ENCODE assay signal across 9 cellular contexts in genomic region chr6:106512958-106513480, GRCh38.
DNase-seq lines count a peak whose midpoint lies in the region; FAIRE-seq and TF ChIP-seq lines count a peak whose summit lies in the region.
"Had no signal": no experiment of that assay in that cellular context is flagged by ENCODE, and none has a peak within 500 bp of the region (broad histone marks: within the 10 kb centered on the region; RNA-seq: fewer than 3 reads in every experiment).

No MANE protein-coding gene starts in this region.

- H3K36me3 ChIP-seq in OCI-LY1 (ENCODE audit: insufficient read depth, low read length) = no peaks in the 10 kb centered on the region; the same call in 1 of the 2 replicates
- no peaks in the 10 kb centered on the region for H3K36me3 ChIP-seq in esophagus (ENCODE audit: control insufficient read depth in 2 of 2, insufficient read depth in 2 of 2, low read length in 1 of 2)
- H3K36me3 ChIP-seq in rectal smooth muscle tissue (ENCODE audit: control insufficient read depth, insufficient read depth, low read length) = no peaks in the 10 kb centered on the region

- no peak for DNase-seq in DMS 273 treated with DMSO at 0.1 percent for 48 hours (lab: John Stamatoyannopoulos, UW)
- DNase-seq in T-helper 9 cell = no peak
- DNase-seq in HTR-8/SVneo (ENCODE audit: insufficient read length, low spot score) = no peak
- no peak for DNase-seq in dedifferentiated amniotic fluid mesenchymal stem cell (ENCODE audit: extremely low spot score)

- H3K9me2 ChIP-seq in OCI-LY1 (ENCODE audit: low read depth, low read length) = no peaks in the 10 kb centered on the region

- WGBS in esophagus, 2 donors = 11 to 14% methylated on average over 19 of the region's 19 CpGs

- H3K4me2 ChIP-seq in OCI-LY1 (ENCODE audit: low read length) = peak overlapping the region; percentile 80

- H3K9me3 ChIP-seq in OCI-LY1 (ENCODE audit: low read length) (no peaks in the 10 kb centered on the region), esophagus (ENCODE audit: control insufficient read depth in 2 of 2, insufficient read depth in 1 of 2, low read depth in 1 of 2, low read length in 1 of 2) (no peaks in the 10 kb centered on the region)

- TF ChIP-seq CTCF in GM12875 (IDR thresholded peaks at IDR 0.05; ENCODE audit: borderline replicate concordance, insufficient read depth, low read depth, low read length) (no peak), OCI-LY1 (IDR thresholded peaks at IDR 0.05; ENCODE audit: low read length) (no peak)

- H4K20me1 ChIP-seq in OCI-LY1 (ENCODE audit: insufficient read depth, low read length) = no peaks in the 10 kb centered on the region

- H3K4me1 ChIP-seq in OCI-LY1 (ENCODE audit: insufficient read depth, low read length, severe bottlenecking) (peaks cover 80% of the 10 kb centered on the region), esophagus (ENCODE audit: control insufficient read depth in 2 of 2, insufficient read depth in 2 of 2, low read length in 1 of 2) (peaks cover 4 to 13% of the 10 kb centered on the region in 2 donors), rectal smooth muscle tissue (ENCODE audit: control insufficient read depth, insufficient read depth, low read length) (peaks cover 3% of the 10 kb centered on the region)

- H3F3A ChIP-seq in OCI-LY1 (ENCODE audit: insufficient read depth, low read length) = peaks cover 12% of the 10 kb centered on the region; the same call in 1 of the 2 replicates

- H2AFZ ChIP-seq in OCI-LY1 (ENCODE audit: low read length) = peak overlapping the region; percentile 22; the same call in 1 of the 2 replicates

- H3K9ac ChIP-seq in OCI-LY1 (ENCODE audit: low read length) (peak overlapping the region; percentile 79), rectal smooth muscle tissue (ENCODE audit: low read length) (peak overlapping the region; percentile 74)

- peak overlapping the region; percentile 77 for H3K4me3 ChIP-seq in GM12875 (ENCODE audit: low read depth, low read length)
- peak overlapping the region; percentile 75 for H3K4me3 ChIP-seq in OCI-LY1 (ENCODE audit: low read depth, low read length, poor library complexity, severe bottlenecking)
- peak overlapping the region; percentile 49 to 75 for H3K4me3 ChIP-seq in esophagus (ENCODE audit: low read depth in 1 of 2, low read length in 2 of 2)
- peak overlapping the region; percentile 94 for H3K4me3 ChIP-seq in rectal smooth muscle tissue (ENCODE audit: low read length)

- H3K27me3 ChIP-seq in OCI-LY1 (ENCODE audit: insufficient read depth, low read length) (no peaks in the 10 kb centered on the region), esophagus (ENCODE audit: control insufficient read depth in 1 of 2, insufficient read depth in 2 of 2, low read length in 2 of 2) (no peaks in the 10 kb centered on the region), rectal smooth muscle tissue (ENCODE audit: control insufficient read depth, insufficient read depth, low read length) (peaks cover 2% of the 10 kb centered on the region)

- FAIRE-seq in HTR-8/SVneo (lab: Jason Lieb, UNC) = no peak

- H3K79me2 ChIP-seq in OCI-LY1 (ENCODE audit: insufficient read depth, low read length) = peaks cover 12% of the 10 kb centered on the region; the same call in 1 of the 2 replicates

- H3K27ac ChIP-seq in OCI-LY1 (ENCODE audit: low read depth, low read length, poor library complexity, severe bottlenecking) (peak overlapping the region; percentile 95), esophagus (ENCODE audit: low read depth in 2 of 2, low read length in 1 of 2) (peak overlapping the region; percentile 89 to 93), rectal smooth muscle tissue (ENCODE audit: low read depth, low read length) (peak overlapping the region; percentile 25)
- H3K27ac ChIP-seq: KMS-11 had no signal

Comparison
In these comparisons a context has a peak if more than half of its experiments do, and no peak if none do; other contexts are left out.
1. H3K27ac ChIP-seq: peak in every context shown above with its lines; median percentile 95 in OCI-LY1; 91 in esophagus; 25 in rectal smooth muscle tissue.